In the genomic region with DNA sequence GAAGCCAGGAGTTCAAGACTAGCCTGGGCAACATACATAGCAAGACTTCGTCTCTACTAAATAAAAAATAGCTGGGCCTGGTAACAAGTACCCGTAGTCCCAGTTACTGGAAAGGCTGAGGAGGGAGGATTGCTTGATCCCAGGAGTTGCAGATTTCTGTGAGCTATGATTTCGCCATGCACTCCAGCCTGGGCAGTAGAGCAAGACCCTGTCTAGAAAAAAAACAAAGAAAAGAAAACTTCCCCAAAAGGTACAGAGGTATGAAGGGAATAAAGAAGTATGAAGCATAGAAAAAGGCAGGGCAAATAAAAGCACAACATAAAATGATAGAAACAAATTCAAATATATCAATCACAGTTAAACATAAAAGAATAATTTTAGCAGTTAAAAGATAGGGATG, we compare ENCODE assay signal across 22 cellular contexts. TPM values are rescaled to one million over a fixed set of nuclear protein-coding genes. Genes with fewer than 3 reads are reported as not detected.
DNase-seq lines count a peak whose midpoint lies in the region; ATAC-seq and TF ChIP-seq lines count a peak whose summit lies in the region.
"Had no signal": no experiment of that assay in that cellular context is flagged by ENCODE, and none has a peak within 500 bp of the region (broad histone marks: within the 10 kb centered on the region; RNA-seq: fewer than 3 reads in every experiment).

No MANE protein-coding gene starts in this region.

- H3K4me1 Mint-ChIP-seq in activated naive CD4-positive, alpha-beta T cell treated with anti-CD3 and anti-CD28 coated beads, Interleukin-2, amount 50 U/mL, for 24 hours: peaks cover 70% of the 10 kb centered on the region
- H3K4me1 Mint-ChIP-seq in WTC11 (peaks cover 9% of the 10 kb centered on the region; the same call in 1 of the 2 replicates), mesothelial cell of epicardium (peaks cover 7% of the 10 kb centered on the region), progenitor cell of endocrine pancreas (ENCODE audit: low read depth) (peaks cover 11% of the 10 kb centered on the region)
- peaks cover 11% of the 10 kb centered on the region for H3K4me1 Mint-ChIP-seq in activated CD8-positive, alpha-beta memory T cell treated with anti-CD3 and anti-CD28 coated beads, Interleukin-2, amount 10 ng/mL, durations not matched to agents 7 days and 5 days
- H3K4me1 Mint-ChIP-seq in activated CD8-positive, alpha-beta T cell treated with anti-CD3 and anti-CD28 coated beads, Interleukin-2, amount 10 ng/mL, durations not matched to agents 7 days and 5 days (ENCODE audit: low read depth): peaks cover 9% of the 10 kb centered on the region
- H3K4me1 Mint-ChIP-seq: H9 had no signal

- no peak for ATAC-seq in WTC11
- ATAC-seq in activated CD8-positive, alpha-beta memory T cell treated with anti-CD3 and anti-CD28 coated beads, Interleukin-2, amount 10 ng/mL, durations not matched to agents 7 days and 5 days: no peak
- ATAC-seq in activated CD8-positive, alpha-beta T cell treated with anti-CD3 and anti-CD28 coated beads, Interleukin-2, amount 10 ng/mL, durations not matched to agents 7 days and 5 days: no peak
- ATAC-seq: GM23338, PC-3 had no signal

- H3K36me3 Mint-ChIP-seq in activated naive CD4-positive, alpha-beta T cell treated with anti-CD3 and anti-CD28 coated beads, Interleukin-2, amount 50 U/mL, for 24 hours: peaks cover 6% of the 10 kb centered on the region
- H3K36me3 Mint-ChIP-seq in WTC11 (peaks cover 15% of the 10 kb centered on the region), mesothelial cell of epicardium (peaks cover 20% of the 10 kb centered on the region), progenitor cell of endocrine pancreas (ENCODE audit: insufficient read depth) (peaks cover 16% of the 10 kb centered on the region)
- peaks cover 22% of the 10 kb centered on the region for H3K36me3 Mint-ChIP-seq in activated CD8-positive, alpha-beta memory T cell treated with anti-CD3 and anti-CD28 coated beads, Interleukin-2, amount 10 ng/mL, durations not matched to agents 7 days and 5 days
- peaks cover 20% of the 10 kb centered on the region for H3K36me3 Mint-ChIP-seq in activated CD8-positive, alpha-beta T cell treated with anti-CD3 and anti-CD28 coated beads, Interleukin-2, amount 10 ng/mL, durations not matched to agents 7 days and 5 days (ENCODE audit: low read depth)

- H3K4me3 Mint-ChIP-seq in activated naive CD4-positive, alpha-beta T cell treated with anti-CD3 and anti-CD28 coated beads, Interleukin-2, amount 50 U/mL, for 24 hours: no peak overlapping the region
- H3K4me3 Mint-ChIP-seq in WTC11 (no peak overlapping the region), mesothelial cell of epicardium (no peak overlapping the region), progenitor cell of endocrine pancreas (ENCODE audit: low read depth) (no peak overlapping the region)
- no peak overlapping the region for H3K4me3 Mint-ChIP-seq in activated CD8-positive, alpha-beta memory T cell treated with anti-CD3 and anti-CD28 coated beads, Interleukin-2, amount 10 ng/mL, durations not matched to agents 7 days and 5 days
- no peak overlapping the region for H3K4me3 Mint-ChIP-seq in activated CD8-positive, alpha-beta T cell treated with anti-CD3 and anti-CD28 coated beads, Interleukin-2, amount 10 ng/mL, durations not matched to agents 7 days and 5 days
- H3K4me3 Mint-ChIP-seq: CD4-positive, alpha-beta T cell; GM23338; H9; HFFc6 had no signal

- peak overlapping the region; percentile 53 for H3K27ac Mint-ChIP-seq in activated naive CD4-positive, alpha-beta T cell treated with anti-CD3 and anti-CD28 coated beads, Interleukin-2, amount 50 U/mL, for 24 hours
- H3K27ac Mint-ChIP-seq in WTC11 (no peak overlapping the region; the same call in 1 of the 2 replicates), mesothelial cell of epicardium (peak overlapping the region; percentile 37), progenitor cell of endocrine pancreas (peak overlapping the region; percentile 20)
- H3K27ac Mint-ChIP-seq in activated CD8-positive, alpha-beta memory T cell treated with anti-CD3 and anti-CD28 coated beads, Interleukin-2, amount 10 ng/mL, durations not matched to agents 7 days and 5 days: no peak overlapping the region
- no peak overlapping the region for H3K27ac Mint-ChIP-seq in activated CD8-positive, alpha-beta T cell treated with anti-CD3 and anti-CD28 coated beads, Interleukin-2, amount 10 ng/mL, durations not matched to agents 7 days and 5 days
- H3K27ac Mint-ChIP-seq: CD4-positive, alpha-beta T cell; GM23338; HFFc6 had no signal

- TF ChIP-seq CTCF in WTC11 (IDR thresholded peaks at IDR 0.05) (no peak), mesothelial cell of epicardium (IDR thresholded peaks at IDR 0.05; ENCODE audit: unreplicated experiment) (no peak), progenitor cell of endocrine pancreas (IDR thresholded peaks at IDR 0.05; ENCODE audit: unreplicated experiment) (no peak)

- no peaks in the 10 kb centered on the region for H3K9me3 Mint-ChIP-seq in activated naive CD4-positive, alpha-beta T cell treated with anti-CD3 and anti-CD28 coated beads, Interleukin-2, amount 50 U/mL, for 24 hours
- peaks cover 16% of the 10 kb centered on the region for H3K9me3 Mint-ChIP-seq in WTC11
- peaks cover 14% of the 10 kb centered on the region for H3K9me3 Mint-ChIP-seq in mesothelial cell of epicardium
- H3K9me3 Mint-ChIP-seq in progenitor cell of endocrine pancreas (ENCODE audit: low read depth): peaks cover 15% of the 10 kb centered on the region
- H3K9me3 Mint-ChIP-seq in activated CD8-positive, alpha-beta memory T cell treated with anti-CD3 and anti-CD28 coated beads, Interleukin-2, amount 10 ng/mL, durations not matched to agents 7 days and 5 days (ENCODE audit: low read depth): no peaks in the 10 kb centered on the region
- H3K9me3 Mint-ChIP-seq in activated CD8-positive, alpha-beta T cell treated with anti-CD3 and anti-CD28 coated beads, Interleukin-2, amount 10 ng/mL, durations not matched to agents 7 days and 5 days (ENCODE audit: insufficient read depth): peaks cover 5% of the 10 kb centered on the region

- no peak for DNase-seq in activated naive CD4-positive, alpha-beta T cell treated with Interleukin-2 at 50 U/mL for 16 hours
- DNase-seq in WTC11 (ENCODE audit: low spot score) (no peak), mesothelial cell of epicardium (ENCODE audit: low spot score in 2 of 2, unreplicated experiment in 2 of 2) (no peak), progenitor cell of endocrine pancreas (ENCODE audit: low spot score, unreplicated experiment) (no peak), islet precursor cell (no peak)
- DNase-seq in activated CD8-positive, alpha-beta memory T cell treated with anti-CD3 and anti-CD28 coated beads, Interleukin-2, amount 10 ng/mL, durations not matched to agents 7 days and 5 days: no peak
- DNase-seq in activated CD8-positive, alpha-beta T cell treated with anti-CD3 and anti-CD28 coated beads, Interleukin-2, amount 10 ng/mL, durations not matched to agents 7 days and 5 days: no peak
- DNase-seq: Caco-2; CD4-positive, alpha-beta T cell; H9; HFFc6; IMR-90; MM.1S; NCI-H2029; NCI-H446 treated with DMSO at 0.1 percent for 48 hours; NCI-H526; NCI-H82; NK-92 treated with Interleukin-12 subunit alpha and Interleukin-12 subunit beta, amount 100 ng/mL, for 24 hours; PC-3; SJCRH30 had no signal

- no peaks in the 10 kb centered on the region for H3K27me3 Mint-ChIP-seq in activated naive CD4-positive, alpha-beta T cell treated with anti-CD3 and anti-CD28 coated beads, Interleukin-2, amount 50 U/mL, for 24 hours
- H3K27me3 Mint-ChIP-seq in WTC11 (ENCODE audit: low read depth): no peaks in the 10 kb centered on the region
- no peaks in the 10 kb centered on the region for H3K27me3 Mint-ChIP-seq in mesothelial cell of epicardium (ENCODE audit: low read depth)
- no peaks in the 10 kb centered on the region for H3K27me3 Mint-ChIP-seq in progenitor cell of endocrine pancreas
- no peaks in the 10 kb centered on the region for H3K27me3 Mint-ChIP-seq in activated CD8-positive, alpha-beta memory T cell treated with anti-CD3 and anti-CD28 coated beads, Interleukin-2, amount 10 ng/mL, durations not matched to agents 7 days and 5 days
- no peaks in the 10 kb centered on the region for H3K27me3 Mint-ChIP-seq in activated CD8-positive, alpha-beta T cell treated with anti-CD3 and anti-CD28 coated beads, Interleukin-2, amount 10 ng/mL, durations not matched to agents 7 days and 5 days (ENCODE audit: low read depth)
- H3K27me3 Mint-ChIP-seq: CD4-positive, alpha-beta T cell had no signal

- POLR2A ChIA-PET in WTC11 (lab: Charles Lee): no interaction called here
- POLR2A ChIA-PET in activated CD8-positive, alpha-beta T cell treated with anti-CD3 and anti-CD28 coated beads, Interleukin-2, amount 10 ng/mL, durations not matched to agents 7 days and 5 days (lab: Charles Lee): no interaction called here

- CTCF ChIA-PET in WTC11 (lab: Charles Lee): no interaction called here
- CTCF ChIA-PET in activated CD8-positive, alpha-beta memory T cell treated with anti-CD3 and anti-CD28 coated beads, Interleukin-2, amount 10 ng/mL, durations not matched to agents 7 days and 5 days (lab: Charles Lee): no interaction called here
- CTCF ChIA-PET in activated CD8-positive, alpha-beta T cell treated with anti-CD3 and anti-CD28 coated beads, Interleukin-2, amount 10 ng/mL, durations not matched to agents 7 days and 5 days (lab: Charles Lee): no interaction called here

RNA-seq across cellular contexts. Expression of a gene that starts 28.7 kb away (rescaled TPM):
- total RNA-seq in WTC11 (2021) (25.4 to 26.4 TPM (median 26.1 TPM) in 3 replicates), mesothelial cell of epicardium (38.5 to 40.5 TPM (median 39.9 TPM) in 3 replicates), progenitor cell of endocrine pancreas (38.5 and 42.6 TPM in 2 replicates)
- 10 to 100 TPM; 28.1 to 28.5 TPM for total RNA-seq in activated CD8-positive, alpha-beta memory T cell treated with anti-CD3 and anti-CD28 coated beads, Interleukin-2, amount 10 ng/mL, durations not matched to agents 7 days and 5 days
- 10 to 100 TPM; 29.5 to 32.5 TPM for total RNA-seq in activated CD8-positive, alpha-beta T cell treated with anti-CD3 and anti-CD28 coated beads, Interleukin-2, amount 10 ng/mL, durations not matched to agents 7 days and 5 days

Comparison
In these comparisons a context has a peak if more than half of its experiments do, and no peak if none do; other contexts are left out.
1. H3K27ac Mint-ChIP-seq: peak in activated naive CD4-positive, alpha-beta T cell treated with anti-CD3 and anti-CD28 coated beads, Interleukin-2, amount 50 U/mL, for 24 hours (single experiment), mesothelial cell of epicardium (single experiment) and progenitor cell of endocrine pancreas (single experiment); none in WTC11 (single experiment), activated CD8-positive, alpha-beta memory T cell treated with anti-CD3 and anti-CD28 coated beads, Interleukin-2, amount 10 ng/mL, durations not matched to agents 7 days and 5 days (single experiment) and activated CD8-positive, alpha-beta T cell treated with anti-CD3 and anti-CD28 coated beads, Interleukin-2, amount 10 ng/mL, durations not matched to agents 7 days and 5 days (single experiment).